In genomic region chr12:92471551-92471950, GRCh38 we compare ENCODE assay signal across 2 cellular contexts.
TF ChIP-seq lines count a peak whose summit lies in the region.

No MANE protein-coding gene starts in this region.

TF ChIP-seq in IMR-90, 13 proteins besides CTCF, POLR2A, EP300 and RAD21 (continued from another document):
- no peak for TF ChIP-seq FOS (IDR thresholded peaks at IDR 0.05; ENCODE audit: low read depth, low read length)
- no peak for TF ChIP-seq NFE2L2 (IDR thresholded peaks at IDR 0.05; ENCODE audit: low read depth, low read length)
- no peak for TF ChIP-seq SMC3 (IDR thresholded peaks at IDR 0.05; ENCODE audit: low read depth, low read length)
- no peak for TF ChIP-seq ELK1 (IDR thresholded peaks at IDR 0.05; ENCODE audit: borderline replicate concordance, low read depth, low read length)
- no peak for TF ChIP-seq RCOR1 (IDR thresholded peaks at IDR 0.05; ENCODE audit: insufficient replicate concordance, low read length)
- TF ChIP-seq MXI1 (IDR thresholded peaks at IDR 0.05; ENCODE audit: borderline replicate concordance, low read depth, low read length) = no peak
- no peak for TF ChIP-seq USF2 (IDR thresholded peaks at IDR 0.05; ENCODE audit: low read depth, low read length)
- TF ChIP-seq CHD1 (IDR thresholded peaks at IDR 0.05; ENCODE audit: low read depth, low read length) = no peak
- TF ChIP-seq CEBPB (IDR thresholded peaks at IDR 0.05; ENCODE audit: low read depth, low read length) = no peak
- no peak for TF ChIP-seq RFX5 (IDR thresholded peaks at IDR 0.05; ENCODE audit: low read depth, low read length)
- TF ChIP-seq BHLHE40 (IDR thresholded peaks at IDR 0.05; ENCODE audit: low read depth, low read length) = no peak
- TF ChIP-seq MAZ (IDR thresholded peaks at IDR 0.05; ENCODE audit: borderline replicate concordance, low read depth, low read length) = no peak

TF ChIP-seq in GM23338, 12 proteins besides CTCF, POLR2A, EP300 and RAD21 (continued from another document):
- TF ChIP-seq CREB1 (CRISPR knock-in tag; IDR thresholded peaks at IDR 0.05; ENCODE audit: low read depth) = no peak
- no peak for TF ChIP-seq NANOG (IDR thresholded peaks at IDR 0.05; ENCODE audit: borderline replicate concordance)
- no peak for TF ChIP-seq STAT1 (IDR thresholded peaks at IDR 0.05; ENCODE audit: unreplicated experiment)
- no peak for TF ChIP-seq ZNF462 (CRISPR knock-in tag; IDR thresholded peaks at IDR 0.05)
- no peak for TF ChIP-seq REST (IDR thresholded peaks at IDR 0.05; ENCODE audit: unreplicated experiment)
- TF ChIP-seq POLR2AphosphoS5 (IDR thresholded peaks at IDR 0.05; ENCODE audit: low read depth) = no peak
- TF ChIP-seq EZH2 (IDR thresholded peaks at IDR 0.05; ENCODE audit: low read depth, unreplicated experiment) = no peak
- TF ChIP-seq JUNB (IDR thresholded peaks at IDR 0.05; ENCODE audit: unreplicated experiment) = no peak
- TF ChIP-seq EZH2phosphoT487 (IDR thresholded peaks at IDR 0.05; ENCODE audit: unreplicated experiment) = no peak
- TF ChIP-seq ETS1 (IDR thresholded peaks at IDR 0.05) = no peak
- TF ChIP-seq ZNF114 (CRISPR knock-in tag; IDR thresholded peaks at IDR 0.05) = no peak
TF ChIP-seq in GM23338: peak in this region for 0.
